ENCODE assay signal across 1 cellular context in the genomic region with DNA sequence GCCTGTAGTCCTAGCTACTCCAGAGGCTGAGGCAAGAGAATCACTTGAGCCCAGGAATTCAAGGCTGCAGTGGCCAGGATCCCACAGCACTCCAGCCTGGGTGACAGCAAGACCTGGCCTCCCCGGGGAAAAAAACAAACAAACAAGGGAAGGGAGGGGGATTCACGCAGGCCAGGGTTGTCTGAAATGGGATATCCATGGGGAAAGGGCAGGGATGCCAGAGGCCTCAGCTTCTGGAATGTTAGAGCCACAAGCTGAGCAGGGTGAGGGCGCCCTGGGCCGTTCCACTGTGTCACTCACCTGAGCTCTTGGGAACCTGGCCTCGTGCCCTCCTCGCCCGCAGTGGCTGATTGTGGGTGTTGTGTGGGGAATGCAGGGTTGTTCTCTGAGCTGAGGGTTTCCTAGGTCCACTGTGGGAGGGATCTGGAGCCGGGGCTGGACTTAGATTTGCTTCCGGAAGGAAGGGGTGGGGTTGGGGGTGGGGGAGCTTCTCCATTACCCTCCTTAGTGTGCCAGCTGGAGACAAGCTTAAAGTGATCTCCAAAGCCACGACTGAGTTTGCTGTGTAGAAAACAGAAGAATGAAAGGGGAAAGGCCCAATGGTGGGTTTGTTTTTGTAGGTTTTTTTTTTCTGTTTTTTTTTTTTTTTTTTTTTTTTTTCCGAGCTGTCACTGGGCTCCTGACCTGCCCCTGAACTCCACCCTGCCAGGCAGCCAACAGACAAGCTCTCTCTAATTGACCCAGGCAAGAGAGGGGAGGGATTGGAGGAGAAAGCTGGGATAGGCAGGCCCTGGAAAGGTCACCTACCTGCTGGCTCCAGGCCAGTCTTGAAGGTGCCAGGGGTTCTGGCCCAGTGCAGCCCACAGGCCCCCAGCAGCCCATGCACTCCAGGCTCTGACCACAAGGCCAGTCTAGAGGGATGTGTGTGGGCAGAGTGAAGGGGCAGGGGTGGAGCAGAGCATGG.
TF ChIP-seq lines count a peak whose summit lies in the region.

A gene (minus strand): TSS at position 414 of the 964 bp plus-strand sequence. CDS start 1,189 bp downstream, outside the sequence.

TF ChIP-seq in HepG2, 621 proteins besides CTCF, POLR2A, EP300 and RAD21 (continued from another document and continues in another):
- TF ChIP-seq, protein P1, sequence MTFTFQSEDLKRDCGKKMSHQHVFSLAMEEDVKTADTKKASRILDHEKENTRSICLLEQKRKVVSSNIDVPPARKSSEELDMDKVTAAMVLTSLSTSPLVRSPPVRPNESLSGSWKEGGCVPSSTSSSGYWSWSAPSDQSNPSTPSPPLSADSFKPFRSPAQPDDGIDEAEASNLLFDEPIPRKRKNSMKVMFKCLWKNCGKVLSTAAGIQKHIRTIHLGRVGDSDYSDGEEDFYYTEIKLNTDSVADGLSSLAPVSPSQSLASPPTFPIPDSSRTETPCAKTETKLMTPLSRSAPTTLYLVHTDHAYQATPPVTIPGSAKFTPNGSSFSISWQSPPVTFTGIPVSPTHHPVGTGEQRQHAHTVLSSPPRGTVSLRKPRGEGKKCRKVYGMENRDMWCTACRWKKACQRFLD (CRISPR knock-in tag; IDR thresholded peaks at IDR 0.05; ENCODE audit: borderline replicate concordance) = no peak; the same call in 1 of the 2 replicates
- TF ChIP-seq, protein P2, sequence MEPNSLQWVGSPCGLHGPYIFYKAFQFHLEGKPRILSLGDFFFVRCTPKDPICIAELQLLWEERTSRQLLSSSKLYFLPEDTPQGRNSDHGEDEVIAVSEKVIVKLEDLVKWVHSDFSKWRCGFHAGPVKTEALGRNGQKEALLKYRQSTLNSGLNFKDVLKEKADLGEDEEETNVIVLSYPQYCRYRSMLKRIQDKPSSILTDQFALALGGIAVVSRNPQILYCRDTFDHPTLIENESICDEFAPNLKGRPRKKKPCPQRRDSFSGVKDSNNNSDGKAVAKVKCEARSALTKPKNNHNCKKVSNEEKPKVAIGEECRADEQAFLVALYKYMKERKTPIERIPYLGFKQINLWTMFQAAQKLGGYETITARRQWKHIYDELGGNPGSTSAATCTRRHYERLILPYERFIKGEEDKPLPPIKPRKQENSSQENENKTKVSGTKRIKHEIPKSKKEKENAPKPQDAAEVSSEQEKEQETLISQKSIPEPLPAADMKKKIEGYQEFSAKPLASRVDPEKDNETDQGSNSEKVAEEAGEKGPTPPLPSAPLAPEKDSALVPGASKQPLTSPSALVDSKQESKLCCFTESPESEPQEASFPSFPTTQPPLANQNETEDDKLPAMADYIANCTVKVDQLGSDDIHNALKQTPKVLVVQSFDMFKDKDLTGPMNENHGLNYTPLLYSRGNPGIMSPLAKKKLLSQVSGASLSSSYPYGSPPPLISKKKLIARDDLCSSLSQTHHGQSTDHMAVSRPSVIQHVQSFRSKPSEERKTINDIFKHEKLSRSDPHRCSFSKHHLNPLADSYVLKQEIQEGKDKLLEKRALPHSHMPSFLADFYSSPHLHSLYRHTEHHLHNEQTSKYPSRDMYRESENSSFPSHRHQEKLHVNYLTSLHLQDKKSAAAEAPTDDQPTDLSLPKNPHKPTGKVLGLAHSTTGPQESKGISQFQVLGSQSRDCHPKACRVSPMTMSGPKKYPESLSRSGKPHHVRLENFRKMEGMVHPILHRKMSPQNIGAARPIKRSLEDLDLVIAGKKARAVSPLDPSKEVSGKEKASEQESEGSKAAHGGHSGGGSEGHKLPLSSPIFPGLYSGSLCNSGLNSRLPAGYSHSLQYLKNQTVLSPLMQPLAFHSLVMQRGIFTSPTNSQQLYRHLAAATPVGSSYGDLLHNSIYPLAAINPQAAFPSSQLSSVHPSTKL (CRISPR knock-in tag; IDR thresholded peaks at IDR 0.05) = 0 out of 2 replicates have a peak, but pooled peaks have one; percentile 20
- TF ChIP-seq, protein P3, sequence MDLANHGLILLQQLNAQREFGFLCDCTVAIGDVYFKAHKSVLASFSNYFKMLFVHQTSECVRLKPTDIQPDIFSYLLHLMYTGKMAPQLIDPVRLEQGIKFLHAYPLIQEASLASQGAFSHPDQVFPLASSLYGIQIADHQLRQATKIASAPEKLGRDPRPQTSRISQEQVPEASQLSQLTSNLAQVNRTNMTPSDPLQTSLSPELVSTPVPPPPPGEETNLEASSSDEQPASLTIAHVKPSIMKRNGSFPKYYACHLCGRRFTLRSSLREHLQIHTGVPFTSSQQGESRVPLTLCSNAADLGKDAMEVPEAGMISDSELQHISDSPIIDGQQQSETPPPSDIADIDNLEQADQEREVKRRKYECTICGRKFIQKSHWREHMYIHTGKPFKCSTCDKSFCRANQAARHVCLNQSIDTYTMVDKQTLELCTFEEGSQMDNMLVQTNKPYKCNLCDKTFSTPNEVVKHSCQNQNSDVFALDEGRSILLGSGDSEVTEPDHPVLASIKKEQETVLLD (CRISPR knock-in tag; IDR thresholded peaks at IDR 0.05; ENCODE audit: low read depth) = no peak
- TF ChIP-seq JDP2 (CRISPR knock-in tag; IDR thresholded peaks at IDR 0.05; ENCODE audit: borderline replicate concordance) (no peak; the same call in 1 of the 2 replicates), ZNF230 (CRISPR knock-in tag; IDR thresholded peaks at IDR 0.05) (peak; percentile 22; the same call in 1 of the 2 replicates), ZNF605 (CRISPR knock-in tag; IDR thresholded peaks at IDR 0.05) (no peak; the same call in 1 of the 2 replicates), TEAD2 (CRISPR knock-in tag; IDR thresholded peaks at IDR 0.05) (no peak), CHD2 (IDR thresholded peaks at IDR 0.05; ENCODE audit: low read depth, low read length) (no peak), ZNF547 (CRISPR knock-in tag; IDR thresholded peaks at IDR 0.05) (peak; percentile 84), RFX1 (IDR thresholded peaks at IDR 0.05) (no peak), BRD4 (CRISPR knock-in tag; IDR thresholded peaks at IDR 0.05) (peak; percentile 40; the same call in 1 of the 2 replicates), TCF7 (IDR thresholded peaks at IDR 0.05; ENCODE audit: low read depth) (no peak), ZNF17 (CRISPR knock-in tag; IDR thresholded peaks at IDR 0.05) (no peak), CC2D1A (CRISPR knock-in tag; IDR thresholded peaks at IDR 0.05) (no peak), NR2F6 (IDR thresholded peaks at IDR 0.05) (peak; percentile 62), NR2F6 (CRISPR knock-in tag; IDR thresholded peaks at IDR 0.05) (peak; percentile 73), KDM3A (CRISPR knock-in tag; IDR thresholded peaks at IDR 0.05; ENCODE audit: low read depth) (0 out of 2 replicates have a peak, but pooled peaks have one; percentile 62), PHF8 (CRISPR knock-in tag; IDR thresholded peaks at IDR 0.05) (peak; percentile 72), ZNF713 (CRISPR knock-in tag; IDR thresholded peaks at IDR 0.05) (no peak), TOE1 (CRISPR knock-in tag; IDR thresholded peaks at IDR 0.05) (no peak), HOXA3 (CRISPR knock-in tag; IDR thresholded peaks at IDR 0.05) (peak; percentile 58), SP4 (CRISPR knock-in tag; IDR thresholded peaks at IDR 0.05) (peak; percentile 76), MED8 (CRISPR knock-in tag; IDR thresholded peaks at IDR 0.05; ENCODE audit: insufficient replicate concordance) (peak; percentile 33), ZNF431 (CRISPR knock-in tag; IDR thresholded peaks at IDR 0.05; ENCODE audit: borderline replicate concordance, low read depth) (peak; percentile 84; the same call in 1 of the 2 replicates), ZNF615 (CRISPR knock-in tag; IDR thresholded peaks at IDR 0.05; ENCODE audit: borderline replicate concordance) (peak; percentile 82; the same call in 1 of the 2 replicates), GATAD1 (CRISPR knock-in tag; IDR thresholded peaks at IDR 0.05) (peak; percentile 44)
- TF ChIP-seq, protein P4, sequence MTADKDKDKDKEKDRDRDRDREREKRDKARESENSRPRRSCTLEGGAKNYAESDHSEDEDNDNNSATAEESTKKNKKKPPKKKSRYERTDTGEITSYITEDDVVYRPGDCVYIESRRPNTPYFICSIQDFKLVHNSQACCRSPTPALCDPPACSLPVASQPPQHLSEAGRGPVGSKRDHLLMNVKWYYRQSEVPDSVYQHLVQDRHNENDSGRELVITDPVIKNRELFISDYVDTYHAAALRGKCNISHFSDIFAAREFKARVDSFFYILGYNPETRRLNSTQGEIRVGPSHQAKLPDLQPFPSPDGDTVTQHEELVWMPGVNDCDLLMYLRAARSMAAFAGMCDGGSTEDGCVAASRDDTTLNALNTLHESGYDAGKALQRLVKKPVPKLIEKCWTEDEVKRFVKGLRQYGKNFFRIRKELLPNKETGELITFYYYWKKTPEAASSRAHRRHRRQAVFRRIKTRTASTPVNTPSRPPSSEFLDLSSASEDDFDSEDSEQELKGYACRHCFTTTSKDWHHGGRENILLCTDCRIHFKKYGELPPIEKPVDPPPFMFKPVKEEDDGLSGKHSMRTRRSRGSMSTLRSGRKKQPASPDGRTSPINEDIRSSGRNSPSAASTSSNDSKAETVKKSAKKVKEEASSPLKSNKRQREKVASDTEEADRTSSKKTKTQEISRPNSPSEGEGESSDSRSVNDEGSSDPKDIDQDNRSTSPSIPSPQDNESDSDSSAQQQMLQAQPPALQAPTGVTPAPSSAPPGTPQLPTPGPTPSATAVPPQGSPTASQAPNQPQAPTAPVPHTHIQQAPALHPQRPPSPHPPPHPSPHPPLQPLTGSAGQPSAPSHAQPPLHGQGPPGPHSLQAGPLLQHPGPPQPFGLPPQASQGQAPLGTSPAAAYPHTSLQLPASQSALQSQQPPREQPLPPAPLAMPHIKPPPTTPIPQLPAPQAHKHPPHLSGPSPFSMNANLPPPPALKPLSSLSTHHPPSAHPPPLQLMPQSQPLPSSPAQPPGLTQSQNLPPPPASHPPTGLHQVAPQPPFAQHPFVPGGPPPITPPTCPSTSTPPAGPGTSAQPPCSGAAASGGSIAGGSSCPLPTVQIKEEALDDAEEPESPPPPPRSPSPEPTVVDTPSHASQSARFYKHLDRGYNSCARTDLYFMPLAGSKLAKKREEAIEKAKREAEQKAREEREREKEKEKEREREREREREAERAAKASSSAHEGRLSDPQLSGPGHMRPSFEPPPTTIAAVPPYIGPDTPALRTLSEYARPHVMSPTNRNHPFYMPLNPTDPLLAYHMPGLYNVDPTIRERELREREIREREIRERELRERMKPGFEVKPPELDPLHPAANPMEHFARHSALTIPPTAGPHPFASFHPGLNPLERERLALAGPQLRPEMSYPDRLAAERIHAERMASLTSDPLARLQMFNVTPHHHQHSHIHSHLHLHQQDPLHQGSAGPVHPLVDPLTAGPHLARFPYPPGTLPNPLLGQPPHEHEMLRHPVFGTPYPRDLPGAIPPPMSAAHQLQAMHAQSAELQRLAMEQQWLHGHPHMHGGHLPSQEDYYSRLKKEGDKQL (CRISPR knock-in tag; IDR thresholded peaks at IDR 0.05; ENCODE audit: low read depth) = 0 out of 2 replicates have a peak, but pooled peaks have one; percentile 56
- TF ChIP-seq, protein P5, sequence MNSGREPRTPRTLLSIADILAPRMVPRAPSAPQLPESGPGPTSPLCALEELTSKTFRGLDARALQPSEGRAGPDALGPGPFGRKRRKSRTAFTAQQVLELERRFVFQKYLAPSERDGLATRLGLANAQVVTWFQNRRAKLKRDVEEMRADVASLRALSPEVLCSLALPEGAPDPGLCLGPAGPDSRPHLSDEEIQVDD (CRISPR knock-in tag; IDR thresholded peaks at IDR 0.05; ENCODE audit: borderline replicate concordance) = peak; percentile 28; the same call in 1 of the 2 replicates
- TF ChIP-seq, protein P6, sequence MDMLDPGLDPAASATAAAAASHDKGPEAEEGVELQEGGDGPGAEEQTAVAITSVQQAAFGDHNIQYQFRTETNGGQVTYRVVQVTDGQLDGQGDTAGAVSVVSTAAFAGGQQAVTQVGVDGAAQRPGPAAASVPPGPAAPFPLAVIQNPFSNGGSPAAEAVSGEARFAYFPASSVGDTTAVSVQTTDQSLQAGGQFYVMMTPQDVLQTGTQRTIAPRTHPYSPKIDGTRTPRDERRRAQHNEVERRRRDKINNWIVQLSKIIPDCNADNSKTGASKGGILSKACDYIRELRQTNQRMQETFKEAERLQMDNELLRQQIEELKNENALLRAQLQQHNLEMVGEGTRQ (IDR thresholded peaks at IDR 0.05; ENCODE audit: low read depth, low read length) = no peak
- TF ChIP-seq, protein P6 (CRISPR knock-in tag; IDR thresholded peaks at IDR 0.05; ENCODE audit: borderline replicate concordance) = no peak; the same call in 1 of the 2 replicates
- TF ChIP-seq, protein P7, sequence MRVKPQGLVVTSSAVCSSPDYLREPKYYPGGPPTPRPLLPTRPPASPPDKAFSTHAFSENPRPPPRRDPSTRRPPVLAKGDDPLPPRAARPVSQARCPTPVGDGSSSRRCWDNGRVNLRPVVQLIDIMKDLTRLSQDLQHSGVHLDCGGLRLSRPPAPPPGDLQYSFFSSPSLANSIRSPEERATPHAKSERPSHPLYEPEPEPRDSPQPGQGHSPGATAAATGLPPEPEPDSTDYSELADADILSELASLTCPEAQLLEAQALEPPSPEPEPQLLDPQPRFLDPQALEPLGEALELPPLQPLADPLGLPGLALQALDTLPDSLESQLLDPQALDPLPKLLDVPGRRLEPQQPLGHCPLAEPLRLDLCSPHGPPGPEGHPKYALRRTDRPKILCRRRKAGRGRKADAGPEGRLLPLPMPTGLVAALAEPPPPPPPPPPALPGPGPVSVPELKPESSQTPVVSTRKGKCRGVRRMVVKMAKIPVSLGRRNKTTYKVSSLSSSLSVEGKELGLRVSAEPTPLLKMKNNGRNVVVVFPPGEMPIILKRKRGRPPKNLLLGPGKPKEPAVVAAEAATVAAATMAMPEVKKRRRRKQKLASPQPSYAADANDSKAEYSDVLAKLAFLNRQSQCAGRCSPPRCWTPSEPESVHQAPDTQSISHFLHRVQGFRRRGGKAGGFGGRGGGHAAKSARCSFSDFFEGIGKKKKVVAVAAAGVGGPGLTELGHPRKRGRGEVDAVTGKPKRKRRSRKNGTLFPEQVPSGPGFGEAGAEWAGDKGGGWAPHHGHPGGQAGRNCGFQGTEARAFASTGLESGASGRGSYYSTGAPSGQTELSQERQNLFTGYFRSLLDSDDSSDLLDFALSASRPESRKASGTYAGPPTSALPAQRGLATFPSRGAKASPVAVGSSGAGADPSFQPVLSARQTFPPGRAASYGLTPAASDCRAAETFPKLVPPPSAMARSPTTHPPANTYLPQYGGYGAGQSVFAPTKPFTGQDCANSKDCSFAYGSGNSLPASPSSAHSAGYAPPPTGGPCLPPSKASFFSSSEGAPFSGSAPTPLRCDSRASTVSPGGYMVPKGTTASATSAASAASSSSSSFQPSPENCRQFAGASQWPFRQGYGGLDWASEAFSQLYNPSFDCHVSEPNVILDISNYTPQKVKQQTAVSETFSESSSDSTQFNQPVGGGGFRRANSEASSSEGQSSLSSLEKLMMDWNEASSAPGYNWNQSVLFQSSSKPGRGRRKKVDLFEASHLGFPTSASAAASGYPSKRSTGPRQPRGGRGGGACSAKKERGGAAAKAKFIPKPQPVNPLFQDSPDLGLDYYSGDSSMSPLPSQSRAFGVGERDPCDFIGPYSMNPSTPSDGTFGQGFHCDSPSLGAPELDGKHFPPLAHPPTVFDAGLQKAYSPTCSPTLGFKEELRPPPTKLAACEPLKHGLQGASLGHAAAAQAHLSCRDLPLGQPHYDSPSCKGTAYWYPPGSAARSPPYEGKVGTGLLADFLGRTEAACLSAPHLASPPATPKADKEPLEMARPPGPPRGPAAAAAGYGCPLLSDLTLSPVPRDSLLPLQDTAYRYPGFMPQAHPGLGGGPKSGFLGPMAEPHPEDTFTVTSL (CRISPR knock-in tag; IDR thresholded peaks at IDR 0.05; ENCODE audit: borderline replicate concordance) = peak; percentile 28
